ENCODE assay signal across 1 cellular context in the genomic region with DNA sequence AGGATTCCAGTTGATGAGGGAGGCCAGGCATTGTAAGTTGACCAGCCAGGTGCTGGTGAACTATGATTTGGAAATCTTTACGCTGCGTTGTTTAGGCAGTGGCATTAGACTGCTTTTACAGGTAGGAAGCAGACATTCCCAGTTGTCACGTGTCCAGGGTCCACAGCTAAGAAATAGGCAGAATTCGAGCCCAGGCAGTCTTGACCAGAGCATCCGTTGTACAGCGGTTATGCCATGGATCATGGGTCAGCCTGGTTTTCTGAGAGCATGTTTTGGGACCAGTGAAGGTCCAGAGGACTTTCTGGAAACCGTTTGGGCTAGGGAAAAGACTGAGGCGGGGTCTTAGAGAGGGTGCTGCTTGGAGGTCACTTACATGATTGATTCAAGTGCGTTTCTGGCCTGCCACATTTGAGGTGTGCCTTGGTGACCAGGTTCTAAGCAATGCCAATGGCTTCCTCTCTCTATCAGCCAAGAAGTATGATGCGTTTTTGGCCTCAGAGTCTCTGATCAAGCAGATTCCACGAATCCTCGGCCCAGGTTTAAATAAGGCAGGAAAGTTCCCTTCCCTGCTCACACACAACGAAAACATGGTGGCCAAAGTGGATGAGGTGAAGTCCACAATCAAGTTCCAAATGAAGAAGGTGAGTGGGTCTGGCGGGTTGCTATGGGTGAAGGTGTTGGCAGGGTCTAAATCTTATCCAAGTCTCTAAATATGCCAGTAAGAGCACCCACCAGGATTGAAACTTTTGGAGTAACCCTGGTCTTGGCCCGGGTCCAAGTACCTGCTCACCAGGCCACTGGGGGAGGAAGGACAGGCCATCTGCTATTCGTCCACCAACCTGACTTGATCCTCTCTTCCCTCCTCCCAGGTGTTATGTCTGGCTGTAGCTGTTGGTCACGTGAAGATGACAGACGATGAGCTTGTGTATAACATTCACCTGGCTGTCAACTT.
A peak's percentile ranks its signal among the peaks of the same experiment; 100 is the strongest.
TF ChIP-seq lines count a peak whose summit lies in the region.

No MANE protein-coding gene starts in this region.

TF ChIP-seq in K562, 482 proteins besides CTCF, POLR2A, EP300 and RAD21 (continued from another document and continues in another):
- TF ChIP-seq ETV5 (CRISPR knock-in tag; IDR thresholded peaks at IDR 0.05; ENCODE audit: low read depth) (0 out of 2 replicates have a peak, but pooled peaks have one; percentile 59), NFIX (CRISPR knock-in tag; IDR thresholded peaks at IDR 0.05; ENCODE audit: low read depth) (peak; percentile 15; the same call in 1 of the 2 replicates), MAFK (IDR thresholded peaks at IDR 0.05; ENCODE audit: low read length) (0 out of 2 replicates have a peak, but pooled peaks have one; percentile 13), EP400 (IDR thresholded peaks at IDR 0.05) (no peak), ETS1 (conservative IDR thresholded peaks at IDR 0.05; ENCODE audit: control insufficient read depth, low read depth, low read length) (0 out of 2 replicates have a peak, but pooled peaks have one; percentile 37), MTA3 (IDR thresholded peaks at IDR 0.05; ENCODE audit: borderline replicate concordance) (0 out of 2 replicates have a peak, but pooled peaks have one; percentile 11), POU5F1 (IDR thresholded peaks at IDR 0.05; ENCODE audit: borderline replicate concordance, low read depth, low read length, partially characterized antibody) (no peak), CBFA2T2 (conservative IDR thresholded peaks at IDR 0.05) (peak; percentile 33; the same call in 1 of the 2 replicates), SUPT5H (IDR thresholded peaks at IDR 0.05) (0 out of 2 replicates have a peak, but pooled peaks have one; percentile 2), MAX (CRISPR knock-in tag; IDR thresholded peaks at IDR 0.05) (peak; percentile 50; the same call in 1 of the 2 replicates), ZNF143 (CRISPR knock-in tag; IDR thresholded peaks at IDR 0.05) (peak; percentile 39; the same call in 1 of the 2 replicates), NFIC (IDR thresholded peaks at IDR 0.05) (peak; percentile 98), USF1 (CRISPR knock-in tag; IDR thresholded peaks at IDR 0.05) (peak; percentile 73), ZNF140 (CRISPR knock-in tag; IDR thresholded peaks at IDR 0.05) (no peak), CTBP1 (IDR thresholded peaks at IDR 0.05; ENCODE audit: borderline replicate concordance) (peak; percentile 22; the same call in 1 of the 2 replicates), FOXA3 (CRISPR knock-in tag; conservative IDR thresholded peaks at IDR 0.05 in 1 of 2, IDR thresholded peaks at IDR 0.05 in 1 of 2) (peak in 1 of 2 experiments; percentile 65; a peak in 2 of 4 replicates), ZNF75A (CRISPR knock-in tag; IDR thresholded peaks at IDR 0.05) (no peak), ZEB2 (IDR thresholded peaks at IDR 0.05) (peak; percentile 50; the same call in 1 of the 2 replicates), E2F6 (IDR thresholded peaks at IDR 0.05; ENCODE audit: borderline replicate concordance in 1 of 2, extremely low read depth in 1 of 2, insufficient read depth in 1 of 2, insufficient read length in 1 of 2, low read depth in 1 of 2, low read length in 1 of 2, poor library complexity in 1 of 2, severe bottlenecking in 1 of 2) (peak in 1 of 2 experiments; percentile 13), SIN3A (IDR thresholded peaks at IDR 0.05; ENCODE audit: borderline replicate concordance in 2 of 2, control insufficient read depth in 1 of 2, low read depth in 2 of 2, low read length in 2 of 2) (peak in 1 of 2 experiments; percentile 20; a peak in 1 of 4 replicates), CLOCK (CRISPR knock-in tag; IDR thresholded peaks at IDR 0.05; ENCODE audit: borderline replicate concordance) (no peak), ZNF217 (CRISPR knock-in tag; IDR thresholded peaks at IDR 0.05) (no peak), MCM3 (IDR thresholded peaks at IDR 0.05) (no peak), FOS (IDR thresholded peaks at IDR 0.05; ENCODE audit: extremely low read depth, insufficient read length) (no peak), SRSF9 (IDR thresholded peaks at IDR 0.05; ENCODE audit: borderline replicate concordance, low read depth, low read length) (no peak), PRMT5 (CRISPR knock-in tag; IDR thresholded peaks at IDR 0.05) (0 out of 2 replicates have a peak, but pooled peaks have one; percentile 43), DLX4 (CRISPR knock-in tag; IDR thresholded peaks at IDR 0.05) (no peak), HNRNPL (IDR thresholded peaks at IDR 0.05; ENCODE audit: low read depth, low read length) (peak; percentile 15; the same call in 1 of the 2 replicates), ZNF253 (CRISPR knock-in tag; conservative IDR thresholded peaks at IDR 0.05) (0 out of 2 replicates have a peak, but pooled peaks have one; percentile 57), BRD4 (IDR thresholded peaks at IDR 0.05) (no peak)
- TF ChIP-seq, protein P1, sequence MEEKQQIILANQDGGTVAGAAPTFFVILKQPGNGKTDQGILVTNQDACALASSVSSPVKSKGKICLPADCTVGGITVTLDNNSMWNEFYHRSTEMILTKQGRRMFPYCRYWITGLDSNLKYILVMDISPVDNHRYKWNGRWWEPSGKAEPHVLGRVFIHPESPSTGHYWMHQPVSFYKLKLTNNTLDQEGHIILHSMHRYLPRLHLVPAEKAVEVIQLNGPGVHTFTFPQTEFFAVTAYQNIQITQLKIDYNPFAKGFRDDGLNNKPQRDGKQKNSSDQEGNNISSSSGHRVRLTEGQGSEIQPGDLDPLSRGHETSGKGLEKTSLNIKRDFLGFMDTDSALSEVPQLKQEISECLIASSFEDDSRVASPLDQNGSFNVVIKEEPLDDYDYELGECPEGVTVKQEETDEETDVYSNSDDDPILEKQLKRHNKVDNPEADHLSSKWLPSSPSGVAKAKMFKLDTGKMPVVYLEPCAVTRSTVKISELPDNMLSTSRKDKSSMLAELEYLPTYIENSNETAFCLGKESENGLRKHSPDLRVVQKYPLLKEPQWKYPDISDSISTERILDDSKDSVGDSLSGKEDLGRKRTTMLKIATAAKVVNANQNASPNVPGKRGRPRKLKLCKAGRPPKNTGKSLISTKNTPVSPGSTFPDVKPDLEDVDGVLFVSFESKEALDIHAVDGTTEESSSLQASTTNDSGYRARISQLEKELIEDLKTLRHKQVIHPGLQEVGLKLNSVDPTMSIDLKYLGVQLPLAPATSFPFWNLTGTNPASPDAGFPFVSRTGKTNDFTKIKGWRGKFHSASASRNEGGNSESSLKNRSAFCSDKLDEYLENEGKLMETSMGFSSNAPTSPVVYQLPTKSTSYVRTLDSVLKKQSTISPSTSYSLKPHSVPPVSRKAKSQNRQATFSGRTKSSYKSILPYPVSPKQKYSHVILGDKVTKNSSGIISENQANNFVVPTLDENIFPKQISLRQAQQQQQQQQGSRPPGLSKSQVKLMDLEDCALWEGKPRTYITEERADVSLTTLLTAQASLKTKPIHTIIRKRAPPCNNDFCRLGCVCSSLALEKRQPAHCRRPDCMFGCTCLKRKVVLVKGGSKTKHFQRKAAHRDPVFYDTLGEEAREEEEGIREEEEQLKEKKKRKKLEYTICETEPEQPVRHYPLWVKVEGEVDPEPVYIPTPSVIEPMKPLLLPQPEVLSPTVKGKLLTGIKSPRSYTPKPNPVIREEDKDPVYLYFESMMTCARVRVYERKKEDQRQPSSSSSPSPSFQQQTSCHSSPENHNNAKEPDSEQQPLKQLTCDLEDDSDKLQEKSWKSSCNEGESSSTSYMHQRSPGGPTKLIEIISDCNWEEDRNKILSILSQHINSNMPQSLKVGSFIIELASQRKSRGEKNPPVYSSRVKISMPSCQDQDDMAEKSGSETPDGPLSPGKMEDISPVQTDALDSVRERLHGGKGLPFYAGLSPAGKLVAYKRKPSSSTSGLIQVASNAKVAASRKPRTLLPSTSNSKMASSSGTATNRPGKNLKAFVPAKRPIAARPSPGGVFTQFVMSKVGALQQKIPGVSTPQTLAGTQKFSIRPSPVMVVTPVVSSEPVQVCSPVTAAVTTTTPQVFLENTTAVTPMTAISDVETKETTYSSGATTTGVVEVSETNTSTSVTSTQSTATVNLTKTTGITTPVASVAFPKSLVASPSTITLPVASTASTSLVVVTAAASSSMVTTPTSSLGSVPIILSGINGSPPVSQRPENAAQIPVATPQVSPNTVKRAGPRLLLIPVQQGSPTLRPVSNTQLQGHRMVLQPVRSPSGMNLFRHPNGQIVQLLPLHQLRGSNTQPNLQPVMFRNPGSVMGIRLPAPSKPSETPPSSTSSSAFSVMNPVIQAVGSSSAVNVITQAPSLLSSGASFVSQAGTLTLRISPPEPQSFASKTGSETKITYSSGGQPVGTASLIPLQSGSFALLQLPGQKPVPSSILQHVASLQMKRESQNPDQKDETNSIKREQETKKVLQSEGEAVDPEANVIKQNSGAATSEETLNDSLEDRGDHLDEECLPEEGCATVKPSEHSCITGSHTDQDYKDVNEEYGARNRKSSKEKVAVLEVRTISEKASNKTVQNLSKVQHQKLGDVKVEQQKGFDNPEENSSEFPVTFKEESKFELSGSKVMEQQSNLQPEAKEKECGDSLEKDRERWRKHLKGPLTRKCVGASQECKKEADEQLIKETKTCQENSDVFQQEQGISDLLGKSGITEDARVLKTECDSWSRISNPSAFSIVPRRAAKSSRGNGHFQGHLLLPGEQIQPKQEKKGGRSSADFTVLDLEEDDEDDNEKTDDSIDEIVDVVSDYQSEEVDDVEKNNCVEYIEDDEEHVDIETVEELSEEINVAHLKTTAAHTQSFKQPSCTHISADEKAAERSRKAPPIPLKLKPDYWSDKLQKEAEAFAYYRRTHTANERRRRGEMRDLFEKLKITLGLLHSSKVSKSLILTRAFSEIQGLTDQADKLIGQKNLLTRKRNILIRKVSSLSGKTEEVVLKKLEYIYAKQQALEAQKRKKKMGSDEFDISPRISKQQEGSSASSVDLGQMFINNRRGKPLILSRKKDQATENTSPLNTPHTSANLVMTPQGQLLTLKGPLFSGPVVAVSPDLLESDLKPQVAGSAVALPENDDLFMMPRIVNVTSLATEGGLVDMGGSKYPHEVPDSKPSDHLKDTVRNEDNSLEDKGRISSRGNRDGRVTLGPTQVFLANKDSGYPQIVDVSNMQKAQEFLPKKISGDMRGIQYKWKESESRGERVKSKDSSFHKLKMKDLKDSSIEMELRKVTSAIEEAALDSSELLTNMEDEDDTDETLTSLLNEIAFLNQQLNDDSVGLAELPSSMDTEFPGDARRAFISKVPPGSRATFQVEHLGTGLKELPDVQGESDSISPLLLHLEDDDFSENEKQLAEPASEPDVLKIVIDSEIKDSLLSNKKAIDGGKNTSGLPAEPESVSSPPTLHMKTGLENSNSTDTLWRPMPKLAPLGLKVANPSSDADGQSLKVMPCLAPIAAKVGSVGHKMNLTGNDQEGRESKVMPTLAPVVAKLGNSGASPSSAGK (IDR thresholded peaks at IDR 0.05) = 0 out of 2 replicates have a peak, but pooled peaks have one; percentile 8
